11 cellular contexts compared by ENCODE assay signal in genomic region chr2:27809761-27810241, GRCh38. TPM values are rescaled to one million over a fixed set of nuclear protein-coding genes. Genes with fewer than 3 reads are reported as not detected.
DNase-seq lines count a peak whose midpoint lies in the region; ATAC-seq and TF ChIP-seq lines count a peak whose summit lies in the region.
"Had no signal": no experiment of that assay in that cellular context is flagged by ENCODE, and none has a peak within 500 bp of the region (broad histone marks: within the 10 kb centered on the region; RNA-seq: fewer than 3 reads in every experiment).

No MANE protein-coding gene starts in this region.

- H3K4me3 ChIP-seq in choroid plexus epithelial cell (ENCODE audit: low read depth, low read length), result no peak overlapping the region
- H3K4me3 ChIP-seq in osteoblast (ENCODE audit: insufficient read depth, low read length), result no peak overlapping the region
- no peak overlapping the region for H3K4me3 ChIP-seq in Peyer's patch
- H3K4me3 ChIP-seq: skin epidermis had no signal

- H3K9me3 Mint-ChIP-seq in type B pancreatic cell, result no peaks in the 10 kb centered on the region

- H4K20me1 ChIP-seq in osteoblast (ENCODE audit: insufficient read depth, low read length), result no peaks in the 10 kb centered on the region

- H3K27me3 ChIP-seq in osteoblast (ENCODE audit: insufficient read depth, low read length) (no peaks in the 10 kb centered on the region), Peyer's patch (no peaks in the 10 kb centered on the region)

- no peaks in the 10 kb centered on the region for H3K79me2 ChIP-seq in osteoblast (ENCODE audit: insufficient read depth, low read length)

- H3K9me3 ChIP-seq in osteoblast (ENCODE audit: low read depth, low read length) (no peaks in the 10 kb centered on the region), Peyer's patch (no peaks in the 10 kb centered on the region)

- no peak overlapping the region for H2AFZ ChIP-seq in osteoblast (ENCODE audit: low read length)

- H3K4me1 ChIP-seq in osteoblast (ENCODE audit: insufficient read depth, low read length), result peaks cover 27% of the 10 kb centered on the region
- no peaks in the 10 kb centered on the region for H3K4me1 ChIP-seq in Peyer's patch

- H3K27me3 Mint-ChIP-seq in type B pancreatic cell, result no peaks in the 10 kb centered on the region

- no peaks in the 10 kb centered on the region for H3K36me3 ChIP-seq in osteoblast (ENCODE audit: insufficient read depth, low read length)
- H3K36me3 ChIP-seq in Peyer's patch, result no peaks in the 10 kb centered on the region

- H3K4me3 Mint-ChIP-seq in type B pancreatic cell, result no peak overlapping the region

- peak overlapping the region; percentile 57 for H3K4me2 ChIP-seq in osteoblast (ENCODE audit: insufficient read depth, low read length)

- peak; percentile 88 for DNase-seq in ELR (ENCODE audit: low read depth)
- DNase-seq in NOMO-1 treated with dmso at 0.1 percent for 144 hours (lab: John Stamatoyannopoulos, UW; ENCODE audit: unreplicated experiment), result peak; percentile 94
- peak; percentile 63 for DNase-seq in choroid plexus epithelial cell (ENCODE audit: low read depth)
- peak; percentile 52 for DNase-seq in osteoblast (ENCODE audit: insufficient read length, low spot score, missing footprints)
- no peak for DNase-seq in type B pancreatic cell (ENCODE audit: extremely low spot score, unreplicated experiment)
- no peak for DNase-seq in Peyer's patch
- no peak for DNase-seq in nucleus accumbens (lab: John Stamatoyannopoulos, UW)
- DNase-seq: activated CD4-positive, alpha-beta T cell treated with anti-CD3 and anti-CD28 coated beads, Interleukin-2, amount 50 U/mL, for 48 hours; stimulated activated naive CD4-positive, alpha-beta T cell treated with Interleukin-2 at 50 U/mL for 16 hours had no signal

- H3K27ac Mint-ChIP-seq in type B pancreatic cell, result no peak overlapping the region

- TF ChIP-seq POLR2A in Peyer's patch (IDR thresholded peaks at IDR 0.05), result no peak

- peak overlapping the region; percentile 78 for H3K27ac ChIP-seq in osteoblast (ENCODE audit: low read depth, low read length)
- no peak overlapping the region for H3K27ac ChIP-seq in Peyer's patch

- H3K36me3 Mint-ChIP-seq in type B pancreatic cell, result no peaks in the 10 kb centered on the region

- ATAC-seq in HG02885 (IDR thresholded peaks at IDR 0.05; ENCODE audit: poor library complexity, unreplicated experiment), result no peak

- TF ChIP-seq CTCF in choroid plexus epithelial cell (conservative IDR thresholded peaks at IDR 0.05; ENCODE audit: low read depth, low read length) (no peak), osteoblast (IDR thresholded peaks at IDR 0.05; ENCODE audit: extremely low read depth, low read depth, low read length) (no peak), type B pancreatic cell (conservative IDR thresholded peaks at IDR 0.05) (no peak), Peyer's patch (IDR thresholded peaks at IDR 0.05) (no peak)

- no peaks in the 10 kb centered on the region for H3K4me1 Mint-ChIP-seq in type B pancreatic cell (ENCODE audit: unreplicated experiment)

RNA-seq across cellular contexts. Expression of gene MRPL33, which starts 38.3 kb away (rescaled TPM):
- total RNA-seq in osteoblast (63.1 and 105 TPM in 2 replicates), type B pancreatic cell (ENCODE audit: low replicate concordance) (54.6 and 63.4 TPM in 2 replicates), Peyer's patch (10 to 100 TPM; 25.6 to 67.1 (median 37.8) TPM)

Comparison
In these comparisons a context has a peak if more than half of its experiments do, and no peak if none do; other contexts are left out.
1. DNase-seq: peak in ELR (single experiment), NOMO-1 treated with dmso at 0.1 percent for 144 hours (single experiment), choroid plexus epithelial cell (single experiment) and osteoblast (single experiment); none in type B pancreatic cell (single experiment), Peyer's patch (0 of 3) and nucleus accumbens (0 of 56).